Comparison of ENCODE assay signal across 11 cellular contexts in the genomic region with DNA sequence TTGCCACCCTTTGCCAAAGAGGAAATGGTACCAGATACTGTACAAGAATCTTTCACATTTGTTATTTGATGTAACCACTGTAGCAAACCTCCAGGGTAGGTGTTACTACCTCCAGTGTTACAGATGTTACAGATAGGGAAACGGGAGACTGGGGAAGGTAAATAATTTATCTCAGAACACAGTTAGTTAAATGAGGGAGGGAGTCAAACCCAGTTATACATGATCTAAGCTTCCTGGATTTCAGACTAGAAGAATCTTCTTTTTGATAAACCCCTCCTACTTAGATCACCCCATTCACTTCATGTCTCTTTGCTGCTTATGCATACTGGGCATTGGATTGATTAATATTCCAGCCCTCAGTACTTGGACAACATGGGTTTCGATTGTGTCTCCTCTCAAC.
"Had no signal": no experiment of that assay in that cellular context is flagged by ENCODE, and none has a peak within 500 bp of the region (broad histone marks: within the 10 kb centered on the region; RNA-seq: fewer than 3 reads in every experiment).

No MANE protein-coding gene starts in this region.

- H3K4me2 ChIP-seq: GM23338 had no signal

- DNase-seq: GM23248, GOT3, H7, H9, HCEC 1CT, HFFc6 had no signal

- H3K4me3 ChIP-seq: GM23248, GM23338, HAP-1 had no signal

- H3K4me1 ChIP-seq: HAP-1 had no signal

- H2AFZ ChIP-seq: GM23248, GM23338 had no signal

- H3K27ac ChIP-seq: GM23248 had no signal

- ATAC-seq: GM23338, HCT116 had no signal

- FAIRE-seq: H1, H54 had no signal

- H3K9me3 ChIP-seq: HAP-1 had no signal

- H3K9ac ChIP-seq: GM23248 had no signal

- H3K36me3 ChIP-seq: HAP-1 had no signal
